1 cellular context compared by ENCODE assay signal in the genomic region with DNA sequence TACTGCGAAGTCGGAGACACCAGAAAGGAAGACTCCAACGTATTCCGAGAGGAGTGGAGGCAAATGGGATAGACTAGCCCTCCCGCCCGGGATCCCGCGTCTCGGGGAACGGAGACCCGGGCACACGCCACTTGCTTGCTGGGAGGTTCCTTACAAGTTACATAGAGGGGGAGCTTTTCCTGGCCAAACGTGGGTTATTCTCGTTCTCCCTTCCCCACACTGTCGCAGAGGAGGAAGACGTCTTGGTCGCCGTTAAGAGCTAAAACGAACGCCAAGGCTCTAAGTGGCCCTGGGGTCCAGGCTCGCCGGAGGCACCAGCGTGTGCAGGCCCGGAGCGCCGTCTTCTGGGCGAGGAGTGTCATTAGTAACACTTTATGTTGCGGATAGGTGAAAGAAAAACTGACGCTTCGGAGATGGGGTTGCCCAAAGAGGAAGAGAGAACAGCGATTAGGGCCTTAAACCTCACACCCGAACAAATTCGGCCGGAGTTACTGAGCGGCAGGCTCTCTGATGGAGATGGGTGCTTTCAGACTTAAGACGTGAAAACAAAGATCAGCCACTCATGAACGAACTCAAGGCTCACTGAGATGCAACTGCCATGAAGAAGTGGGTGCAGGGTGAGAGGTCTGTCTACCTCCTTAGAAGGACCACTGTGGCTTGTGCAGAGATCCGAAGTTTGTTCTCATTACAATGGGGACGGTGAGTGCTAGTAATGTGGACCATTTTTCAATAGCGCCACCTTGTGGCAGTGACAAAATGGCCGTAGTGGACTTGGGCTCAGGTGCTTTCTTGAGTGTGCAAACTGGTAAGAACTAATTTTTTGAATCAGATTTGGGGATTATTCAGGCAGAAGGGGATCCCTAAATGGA.
TF ChIP-seq lines count a peak whose summit lies in the region.

No MANE protein-coding gene starts in this region.

TF ChIP-seq in K562, 482 proteins besides CTCF, POLR2A, EP300 and RAD21 (continued from another document and continues in another):
- TF ChIP-seq, protein P1, sequence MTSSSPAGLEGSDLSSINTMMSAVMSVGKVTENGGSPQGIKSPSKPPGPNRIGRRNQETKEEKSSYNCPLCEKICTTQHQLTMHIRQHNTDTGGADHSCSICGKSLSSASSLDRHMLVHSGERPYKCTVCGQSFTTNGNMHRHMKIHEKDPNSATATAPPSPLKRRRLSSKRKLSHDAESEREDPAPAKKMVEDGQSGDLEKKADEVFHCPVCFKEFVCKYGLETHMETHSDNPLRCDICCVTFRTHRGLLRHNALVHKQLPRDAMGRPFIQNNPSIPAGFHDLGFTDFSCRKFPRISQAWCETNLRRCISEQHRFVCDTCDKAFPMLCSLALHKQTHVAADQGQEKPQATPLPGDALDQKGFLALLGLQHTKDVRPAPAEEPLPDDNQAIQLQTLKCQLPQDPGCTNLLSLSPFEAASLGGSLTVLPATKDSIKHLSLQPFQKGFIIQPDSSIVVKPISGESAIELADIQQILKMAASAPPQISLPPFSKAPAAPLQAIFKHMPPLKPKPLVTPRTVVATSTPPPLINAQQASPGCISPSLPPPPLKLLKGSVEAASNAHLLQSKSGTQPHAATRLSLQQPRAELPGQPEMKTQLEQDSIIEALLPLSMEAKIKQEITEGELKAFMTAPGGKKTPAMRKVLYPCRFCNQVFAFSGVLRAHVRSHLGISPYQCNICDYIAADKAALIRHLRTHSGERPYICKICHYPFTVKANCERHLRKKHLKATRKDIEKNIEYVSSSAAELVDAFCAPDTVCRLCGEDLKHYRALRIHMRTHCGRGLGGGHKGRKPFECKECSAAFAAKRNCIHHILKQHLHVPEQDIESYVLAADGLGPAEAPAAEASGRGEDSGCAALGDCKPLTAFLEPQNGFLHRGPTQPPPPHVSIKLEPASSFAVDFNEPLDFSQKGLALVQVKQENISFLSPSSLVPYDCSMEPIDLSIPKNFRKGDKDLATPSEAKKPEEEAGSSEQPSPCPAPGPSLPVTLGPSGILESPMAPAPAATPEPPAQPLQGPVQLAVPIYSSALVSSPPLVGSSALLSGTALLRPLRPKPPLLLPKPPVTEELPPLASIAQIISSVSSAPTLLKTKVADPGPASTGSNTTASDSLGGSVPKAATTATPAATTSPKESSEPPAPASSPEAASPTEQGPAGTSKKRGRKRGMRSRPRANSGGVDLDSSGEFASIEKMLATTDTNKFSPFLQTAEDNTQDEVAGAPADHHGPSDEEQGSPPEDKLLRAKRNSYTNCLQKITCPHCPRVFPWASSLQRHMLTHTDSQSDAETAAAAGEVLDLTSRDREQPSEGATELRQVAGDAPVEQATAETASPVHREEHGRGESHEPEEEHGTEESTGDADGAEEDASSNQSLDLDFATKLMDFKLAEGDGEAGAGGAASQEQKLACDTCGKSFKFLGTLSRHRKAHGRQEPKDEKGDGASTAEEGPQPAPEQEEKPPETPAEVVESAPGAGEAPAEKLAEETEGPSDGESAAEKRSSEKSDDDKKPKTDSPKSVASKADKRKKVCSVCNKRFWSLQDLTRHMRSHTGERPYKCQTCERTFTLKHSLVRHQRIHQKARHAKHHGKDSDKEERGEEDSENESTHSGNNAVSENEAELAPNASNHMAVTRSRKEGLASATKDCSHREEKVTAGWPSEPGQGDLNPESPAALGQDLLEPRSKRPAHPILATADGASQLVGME (CRISPR knock-in tag; IDR thresholded peaks at IDR 0.05), result peak; percentile 21; the same call in 1 of the 2 replicates
- TF ChIP-seq, protein P2, sequence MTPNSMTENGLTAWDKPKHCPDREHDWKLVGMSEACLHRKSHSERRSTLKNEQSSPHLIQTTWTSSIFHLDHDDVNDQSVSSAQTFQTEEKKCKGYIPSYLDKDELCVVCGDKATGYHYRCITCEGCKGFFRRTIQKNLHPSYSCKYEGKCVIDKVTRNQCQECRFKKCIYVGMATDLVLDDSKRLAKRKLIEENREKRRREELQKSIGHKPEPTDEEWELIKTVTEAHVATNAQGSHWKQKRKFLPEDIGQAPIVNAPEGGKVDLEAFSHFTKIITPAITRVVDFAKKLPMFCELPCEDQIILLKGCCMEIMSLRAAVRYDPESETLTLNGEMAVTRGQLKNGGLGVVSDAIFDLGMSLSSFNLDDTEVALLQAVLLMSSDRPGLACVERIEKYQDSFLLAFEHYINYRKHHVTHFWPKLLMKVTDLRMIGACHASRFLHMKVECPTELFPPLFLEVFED (CRISPR knock-in tag; conservative IDR thresholded peaks at IDR 0.05), result no peak
- TF ChIP-seq TRIM28 (IDR thresholded peaks at IDR 0.05) (no peak), ZNF239 (CRISPR knock-in tag; IDR thresholded peaks at IDR 0.05) (no peak), RUNX1 (IDR thresholded peaks at IDR 0.05; ENCODE audit: low read depth) (no peak), FOXA1 (IDR thresholded peaks at IDR 0.05; ENCODE audit: borderline replicate concordance) (no peak), SAFB2 (IDR thresholded peaks at IDR 0.05; ENCODE audit: borderline replicate concordance, low read depth, low read length, severe bottlenecking) (no peak), SAFB (IDR thresholded peaks at IDR 0.05; ENCODE audit: borderline replicate concordance, low read depth, low read length) (no peak), KAT8 (IDR thresholded peaks at IDR 0.05; ENCODE audit: low read depth) (no peak), ZNF644 (tag; IDR thresholded peaks at IDR 0.05; ENCODE audit: low read depth) (no peak), PCBP1 (IDR thresholded peaks at IDR 0.05; ENCODE audit: low read depth, low read length, poor library complexity, severe bottlenecking) (no peak), SRSF7 (optimal IDR thresholded peaks at IDR 0.05; ENCODE audit: low read depth, low read length) (no peak), SAP30 (IDR thresholded peaks at IDR 0.05; ENCODE audit: borderline replicate concordance, insufficient read depth, low read depth, low read length, poor library complexity, severe bottlenecking) (no peak), TAL1 (IDR thresholded peaks at IDR 0.05) (no peak; the same call in 1 of the 2 replicates), FIP1L1 (IDR thresholded peaks at IDR 0.05; ENCODE audit: low read depth, low read length, poor library complexity, severe bottlenecking) (no peak), NFXL1 (CRISPR knock-in tag; IDR thresholded peaks at IDR 0.05) (no peak), JUNB (CRISPR knock-in tag; conservative IDR thresholded peaks at IDR 0.05) (no peak), DACH1 (IDR thresholded peaks at IDR 0.05; ENCODE audit: partially characterized antibody) (no peak), ELF2 (CRISPR knock-in tag; IDR thresholded peaks at IDR 0.05) (no peak), ESRRB (CRISPR knock-in tag; IDR thresholded peaks at IDR 0.05; ENCODE audit: borderline replicate concordance) (no peak), HDGF (IDR thresholded peaks at IDR 0.05) (no peak), ZNF232 (CRISPR knock-in tag; IDR thresholded peaks at IDR 0.05) (no peak), FOXK1 (CRISPR knock-in tag; IDR thresholded peaks at IDR 0.05; ENCODE audit: borderline replicate concordance) (no peak), MTA1 (IDR thresholded peaks at IDR 0.05; ENCODE audit: borderline replicate concordance) (0 out of 2 replicates have a peak, but pooled peaks have one; percentile 53), CHD2 (IDR thresholded peaks at IDR 0.05; ENCODE audit: low read depth, low read length) (no peak), TAF1 (IDR thresholded peaks at IDR 0.05; ENCODE audit: control insufficient read depth, extremely low read depth, insufficient read depth, low read length, severe bottlenecking) (no peak), ZFP1 (CRISPR knock-in tag; IDR thresholded peaks at IDR 0.05) (no peak)
- TF ChIP-seq, protein P3, sequence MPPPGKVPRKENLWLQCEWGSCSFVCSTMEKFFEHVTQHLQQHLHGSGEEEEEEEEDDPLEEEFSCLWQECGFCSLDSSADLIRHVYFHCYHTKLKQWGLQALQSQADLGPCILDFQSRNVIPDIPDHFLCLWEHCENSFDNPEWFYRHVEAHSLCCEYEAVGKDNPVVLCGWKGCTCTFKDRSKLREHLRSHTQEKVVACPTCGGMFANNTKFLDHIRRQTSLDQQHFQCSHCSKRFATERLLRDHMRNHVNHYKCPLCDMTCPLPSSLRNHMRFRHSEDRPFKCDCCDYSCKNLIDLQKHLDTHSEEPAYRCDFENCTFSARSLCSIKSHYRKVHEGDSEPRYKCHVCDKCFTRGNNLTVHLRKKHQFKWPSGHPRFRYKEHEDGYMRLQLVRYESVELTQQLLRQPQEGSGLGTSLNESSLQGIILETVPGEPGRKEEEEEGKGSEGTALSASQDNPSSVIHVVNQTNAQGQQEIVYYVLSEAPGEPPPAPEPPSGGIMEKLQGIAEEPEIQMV (tag; conservative IDR thresholded peaks at IDR 0.05; ENCODE audit: low read depth), result no peak
- TF ChIP-seq, protein P4, sequence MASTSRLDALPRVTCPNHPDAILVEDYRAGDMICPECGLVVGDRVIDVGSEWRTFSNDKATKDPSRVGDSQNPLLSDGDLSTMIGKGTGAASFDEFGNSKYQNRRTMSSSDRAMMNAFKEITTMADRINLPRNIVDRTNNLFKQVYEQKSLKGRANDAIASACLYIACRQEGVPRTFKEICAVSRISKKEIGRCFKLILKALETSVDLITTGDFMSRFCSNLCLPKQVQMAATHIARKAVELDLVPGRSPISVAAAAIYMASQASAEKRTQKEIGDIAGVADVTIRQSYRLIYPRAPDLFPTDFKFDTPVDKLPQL (IDR thresholded peaks at IDR 0.05; ENCODE audit: extremely low read depth, insufficient read length), result no peak
- TF ChIP-seq, protein P5, sequence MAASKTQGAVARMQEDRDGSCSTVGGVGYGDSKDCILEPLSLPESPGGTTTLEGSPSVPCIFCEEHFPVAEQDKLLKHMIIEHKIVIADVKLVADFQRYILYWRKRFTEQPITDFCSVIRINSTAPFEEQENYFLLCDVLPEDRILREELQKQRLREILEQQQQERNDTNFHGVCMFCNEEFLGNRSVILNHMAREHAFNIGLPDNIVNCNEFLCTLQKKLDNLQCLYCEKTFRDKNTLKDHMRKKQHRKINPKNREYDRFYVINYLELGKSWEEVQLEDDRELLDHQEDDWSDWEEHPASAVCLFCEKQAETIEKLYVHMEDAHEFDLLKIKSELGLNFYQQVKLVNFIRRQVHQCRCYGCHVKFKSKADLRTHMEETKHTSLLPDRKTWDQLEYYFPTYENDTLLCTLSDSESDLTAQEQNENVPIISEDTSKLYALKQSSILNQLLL (CRISPR knock-in tag; IDR thresholded peaks at IDR 0.05; ENCODE audit: borderline replicate concordance), result no peak
- TF ChIP-seq, protein P6, sequence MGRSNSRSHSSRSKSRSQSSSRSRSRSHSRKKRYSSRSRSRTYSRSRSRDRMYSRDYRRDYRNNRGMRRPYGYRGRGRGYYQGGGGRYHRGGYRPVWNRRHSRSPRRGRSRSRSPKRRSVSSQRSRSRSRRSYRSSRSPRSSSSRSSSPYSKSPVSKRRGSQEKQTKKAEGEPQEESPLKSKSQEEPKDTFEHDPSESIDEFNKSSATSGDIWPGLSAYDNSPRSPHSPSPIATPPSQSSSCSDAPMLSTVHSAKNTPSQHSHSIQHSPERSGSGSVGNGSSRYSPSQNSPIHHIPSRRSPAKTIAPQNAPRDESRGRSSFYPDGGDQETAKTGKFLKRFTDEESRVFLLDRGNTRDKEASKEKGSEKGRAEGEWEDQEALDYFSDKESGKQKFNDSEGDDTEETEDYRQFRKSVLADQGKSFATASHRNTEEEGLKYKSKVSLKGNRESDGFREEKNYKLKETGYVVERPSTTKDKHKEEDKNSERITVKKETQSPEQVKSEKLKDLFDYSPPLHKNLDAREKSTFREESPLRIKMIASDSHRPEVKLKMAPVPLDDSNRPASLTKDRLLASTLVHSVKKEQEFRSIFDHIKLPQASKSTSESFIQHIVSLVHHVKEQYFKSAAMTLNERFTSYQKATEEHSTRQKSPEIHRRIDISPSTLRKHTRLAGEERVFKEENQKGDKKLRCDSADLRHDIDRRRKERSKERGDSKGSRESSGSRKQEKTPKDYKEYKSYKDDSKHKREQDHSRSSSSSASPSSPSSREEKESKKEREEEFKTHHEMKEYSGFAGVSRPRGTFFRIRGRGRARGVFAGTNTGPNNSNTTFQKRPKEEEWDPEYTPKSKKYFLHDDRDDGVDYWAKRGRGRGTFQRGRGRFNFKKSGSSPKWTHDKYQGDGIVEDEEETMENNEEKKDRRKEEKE (IDR thresholded peaks at IDR 0.05; ENCODE audit: borderline replicate concordance in 1 of 2, control insufficient read depth in 1 of 2, low read depth in 2 of 2, low read length in 1 of 2), result no peak
- TF ChIP-seq, protein P7, sequence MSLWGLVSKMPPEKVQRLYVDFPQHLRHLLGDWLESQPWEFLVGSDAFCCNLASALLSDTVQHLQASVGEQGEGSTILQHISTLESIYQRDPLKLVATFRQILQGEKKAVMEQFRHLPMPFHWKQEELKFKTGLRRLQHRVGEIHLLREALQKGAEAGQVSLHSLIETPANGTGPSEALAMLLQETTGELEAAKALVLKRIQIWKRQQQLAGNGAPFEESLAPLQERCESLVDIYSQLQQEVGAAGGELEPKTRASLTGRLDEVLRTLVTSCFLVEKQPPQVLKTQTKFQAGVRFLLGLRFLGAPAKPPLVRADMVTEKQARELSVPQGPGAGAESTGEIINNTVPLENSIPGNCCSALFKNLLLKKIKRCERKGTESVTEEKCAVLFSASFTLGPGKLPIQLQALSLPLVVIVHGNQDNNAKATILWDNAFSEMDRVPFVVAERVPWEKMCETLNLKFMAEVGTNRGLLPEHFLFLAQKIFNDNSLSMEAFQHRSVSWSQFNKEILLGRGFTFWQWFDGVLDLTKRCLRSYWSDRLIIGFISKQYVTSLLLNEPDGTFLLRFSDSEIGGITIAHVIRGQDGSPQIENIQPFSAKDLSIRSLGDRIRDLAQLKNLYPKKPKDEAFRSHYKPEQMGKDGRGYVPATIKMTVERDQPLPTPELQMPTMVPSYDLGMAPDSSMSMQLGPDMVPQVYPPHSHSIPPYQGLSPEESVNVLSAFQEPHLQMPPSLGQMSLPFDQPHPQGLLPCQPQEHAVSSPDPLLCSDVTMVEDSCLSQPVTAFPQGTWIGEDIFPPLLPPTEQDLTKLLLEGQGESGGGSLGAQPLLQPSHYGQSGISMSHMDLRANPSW (CRISPR knock-in tag; IDR thresholded peaks at IDR 0.05), result no peak
- TF ChIP-seq, protein P8, sequence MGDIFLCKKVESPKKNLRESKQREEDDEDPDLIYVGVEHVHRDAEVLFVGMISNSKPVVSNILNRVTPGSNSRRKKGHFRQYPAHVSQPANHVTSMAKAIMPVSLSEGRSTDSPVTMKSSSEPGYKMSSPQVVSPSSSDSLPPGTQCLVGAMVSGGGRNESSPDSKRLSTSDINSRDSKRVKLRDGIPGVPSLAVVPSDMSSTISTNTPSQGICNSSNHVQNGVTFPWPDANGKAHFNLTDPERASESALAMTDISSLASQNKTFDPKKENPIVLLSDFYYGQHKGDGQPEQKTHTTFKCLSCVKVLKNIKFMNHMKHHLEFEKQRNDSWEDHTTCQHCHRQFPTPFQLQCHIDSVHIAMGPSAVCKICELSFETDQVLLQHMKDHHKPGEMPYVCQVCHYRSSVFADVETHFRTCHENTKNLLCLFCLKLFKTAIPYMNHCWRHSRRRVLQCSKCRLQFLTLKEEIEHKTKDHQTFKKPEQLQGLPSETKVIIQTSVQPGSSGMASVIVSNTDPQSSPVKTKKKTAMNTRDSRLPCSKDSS (IDR thresholded peaks at IDR 0.05; ENCODE audit: low read depth, partially characterized antibody), result no peak
